In genomic region chr9:137763271-137763955, GRCh38 we compare ENCODE assay signal across 19 cellular contexts.
DNase-seq lines count a peak whose midpoint lies in the region; ATAC-seq and TF ChIP-seq lines count a peak whose summit lies in the region.
"Had no signal": no experiment of that assay in that cellular context is flagged by ENCODE, and none has a peak within 500 bp of the region (broad histone marks: within the 10 kb centered on the region; RNA-seq: fewer than 3 reads in every experiment).

No MANE protein-coding gene starts in this region.

- no peak for TF ChIP-seq CTCF in WTC11 (IDR thresholded peaks at IDR 0.05)

- no peak overlapping the region for H3K4me3 Mint-ChIP-seq in activated CD4-positive, alpha-beta memory T cell treated with anti-CD3 and anti-CD28 coated beads for 36 hours
- no peak overlapping the region for H3K4me3 Mint-ChIP-seq in activated CD4-positive, alpha-beta memory T cell treated with anti-CD3 and anti-CD28 coated beads, Interleukin-2, amount 10 ng/mL, durations not matched to agents 7 days and 5 days
- peak overlapping the region; percentile 73 for H3K4me3 Mint-ChIP-seq in activated T-helper 17 cell treated with anti-CD3 and anti-CD28 coated beads, Interleukin-2, amount 50 U/mL, for 72 hours
- no peak overlapping the region for H3K4me3 Mint-ChIP-seq in stimulated activated naive B cell treated with anti-CD40 and anti-IgM and Interleukin-4, amounts not matched to agents 10 μg/mL and 1 μg/mL and 100 μg/mL, for 72 hours
- no peak overlapping the region for H3K4me3 Mint-ChIP-seq in WTC11
- H3K4me3 Mint-ChIP-seq: activated naive CD4-positive, alpha-beta T cell treated with anti-CD3 and anti-CD28 coated beads, Interleukin-2, amount 50 U/mL, for 24 hours; endodermal cell had no signal

- H3K27me3 Mint-ChIP-seq in activated CD4-positive, alpha-beta memory T cell treated with anti-CD3 and anti-CD28 coated beads for 36 hours, result no peaks in the 10 kb centered on the region
- H3K27me3 Mint-ChIP-seq in activated CD4-positive, alpha-beta memory T cell treated with anti-CD3 and anti-CD28 coated beads, Interleukin-2, amount 10 ng/mL, durations not matched to agents 7 days and 5 days, result no peaks in the 10 kb centered on the region
- no peaks in the 10 kb centered on the region for H3K27me3 Mint-ChIP-seq in activated T-helper 17 cell treated with anti-CD3 and anti-CD28 coated beads, Interleukin-2, amount 50 U/mL, for 72 hours
- no peaks in the 10 kb centered on the region for H3K27me3 Mint-ChIP-seq in stimulated activated naive B cell treated with anti-CD40 and anti-IgM and Interleukin-4, amounts not matched to agents 10 μg/mL and 1 μg/mL and 100 μg/mL, for 72 hours
- no peaks in the 10 kb centered on the region for H3K27me3 Mint-ChIP-seq in WTC11 (ENCODE audit: low read depth)
- H3K27me3 Mint-ChIP-seq: activated naive CD4-positive, alpha-beta T cell treated with anti-CD3 and anti-CD28 coated beads, Interleukin-2, amount 50 U/mL, for 24 hours had no signal

- CTCF ChIA-PET in activated CD4-positive, alpha-beta memory T cell treated with anti-CD3 and anti-CD28 coated beads for 36 hours (lab: Charles Lee), result no interaction called here
- CTCF ChIA-PET in activated CD4-positive, alpha-beta memory T cell treated with anti-CD3 and anti-CD28 coated beads, Interleukin-2, amount 10 ng/mL, durations not matched to agents 7 days and 5 days (lab: Charles Lee), result no interaction called here
- CTCF ChIA-PET in WTC11 (lab: Charles Lee), result interaction anchor here (1.0 kb wide), 1 partner anchor 9 kb away, joined by 3 read pairs; no protein-coding TSS in a partner anchor

- peak overlapping the region; percentile 82 for H3K27ac Mint-ChIP-seq in activated CD4-positive, alpha-beta memory T cell treated with anti-CD3 and anti-CD28 coated beads for 36 hours
- H3K27ac Mint-ChIP-seq in activated CD4-positive, alpha-beta memory T cell treated with anti-CD3 and anti-CD28 coated beads, Interleukin-2, amount 10 ng/mL, durations not matched to agents 7 days and 5 days, result no peak overlapping the region
- H3K27ac Mint-ChIP-seq in activated T-helper 17 cell treated with anti-CD3 and anti-CD28 coated beads, Interleukin-2, amount 50 U/mL, for 72 hours, result peak overlapping the region; percentile 91
- H3K27ac Mint-ChIP-seq in stimulated activated naive B cell treated with anti-CD40 and anti-IgM and Interleukin-4, amounts not matched to agents 10 μg/mL and 1 μg/mL and 100 μg/mL, for 72 hours, result peak overlapping the region; percentile 100
- no peak overlapping the region for H3K27ac Mint-ChIP-seq in WTC11

- peaks cover 43% of the 10 kb centered on the region for H3K4me1 Mint-ChIP-seq in activated CD4-positive, alpha-beta memory T cell treated with anti-CD3 and anti-CD28 coated beads for 36 hours (ENCODE audit: low read depth)
- peaks cover 32% of the 10 kb centered on the region for H3K4me1 Mint-ChIP-seq in activated CD4-positive, alpha-beta memory T cell treated with anti-CD3 and anti-CD28 coated beads, Interleukin-2, amount 10 ng/mL, durations not matched to agents 7 days and 5 days
- peaks cover 32% of the 10 kb centered on the region for H3K4me1 Mint-ChIP-seq in activated T-helper 17 cell treated with anti-CD3 and anti-CD28 coated beads, Interleukin-2, amount 50 U/mL, for 72 hours
- peaks cover 42 to 62% of the 10 kb centered on the region in 2 donors for H3K4me1 Mint-ChIP-seq in stimulated activated naive B cell treated with anti-CD40 and anti-IgM and Interleukin-4, amounts not matched to agents 10 μg/mL and 1 μg/mL and 100 μg/mL, for 72 hours
- peaks cover 12% of the 10 kb centered on the region for H3K4me1 Mint-ChIP-seq in WTC11
- H3K4me1 Mint-ChIP-seq: endodermal cell had no signal

- POLR2A ChIA-PET in activated CD4-positive, alpha-beta memory T cell treated with anti-CD3 and anti-CD28 coated beads for 36 hours (lab: Charles Lee), result no interaction called here
- POLR2A ChIA-PET in activated CD4-positive, alpha-beta memory T cell treated with anti-CD3 and anti-CD28 coated beads, Interleukin-2, amount 10 ng/mL, durations not matched to agents 7 days and 5 days (lab: Charles Lee), result no interaction called here
- POLR2A ChIA-PET in WTC11 (lab: Charles Lee), result no interaction called here

- H3K36me3 Mint-ChIP-seq in activated CD4-positive, alpha-beta memory T cell treated with anti-CD3 and anti-CD28 coated beads for 36 hours, result peaks cover 54% of the 10 kb centered on the region
- peaks cover 68% of the 10 kb centered on the region for H3K36me3 Mint-ChIP-seq in activated CD4-positive, alpha-beta memory T cell treated with anti-CD3 and anti-CD28 coated beads, Interleukin-2, amount 10 ng/mL, durations not matched to agents 7 days and 5 days (ENCODE audit: low read depth)
- peaks cover 90% of the 10 kb centered on the region for H3K36me3 Mint-ChIP-seq in activated T-helper 17 cell treated with anti-CD3 and anti-CD28 coated beads, Interleukin-2, amount 50 U/mL, for 72 hours (ENCODE audit: low read depth)
- H3K36me3 Mint-ChIP-seq in stimulated activated naive B cell treated with anti-CD40 and anti-IgM and Interleukin-4, amounts not matched to agents 10 μg/mL and 1 μg/mL and 100 μg/mL, for 72 hours, result peaks cover 67 to 77% of the 10 kb centered on the region in 2 donors
- H3K36me3 Mint-ChIP-seq in WTC11, result peaks cover 67% of the 10 kb centered on the region

- no peaks in the 10 kb centered on the region for H3K9me3 Mint-ChIP-seq in activated CD4-positive, alpha-beta memory T cell treated with anti-CD3 and anti-CD28 coated beads for 36 hours
- H3K9me3 Mint-ChIP-seq in activated CD4-positive, alpha-beta memory T cell treated with anti-CD3 and anti-CD28 coated beads, Interleukin-2, amount 10 ng/mL, durations not matched to agents 7 days and 5 days, result no peaks in the 10 kb centered on the region
- no peaks in the 10 kb centered on the region for H3K9me3 Mint-ChIP-seq in activated T-helper 17 cell treated with anti-CD3 and anti-CD28 coated beads, Interleukin-2, amount 50 U/mL, for 72 hours
- H3K9me3 Mint-ChIP-seq in stimulated activated naive B cell treated with anti-CD40 and anti-IgM and Interleukin-4, amounts not matched to agents 10 μg/mL and 1 μg/mL and 100 μg/mL, for 72 hours, result peaks cover 11 to 12% of the 10 kb centered on the region in 2 donors
- no peaks in the 10 kb centered on the region for H3K9me3 Mint-ChIP-seq in WTC11
- H3K9me3 Mint-ChIP-seq: activated naive CD4-positive, alpha-beta T cell treated with anti-CD3 and anti-CD28 coated beads, Interleukin-2, amount 50 U/mL, for 24 hours had no signal

- no peak for DNase-seq in activated CD4-positive, alpha-beta memory T cell treated with anti-CD3 and anti-CD28 coated beads for 36 hours
- no peak for DNase-seq in activated CD4-positive, alpha-beta memory T cell treated with anti-CD3 and anti-CD28 coated beads, Interleukin-2, amount 10 ng/mL, durations not matched to agents 7 days and 5 days
- DNase-seq in left lobe of liver (ENCODE audit: low spot score) (no peak), DMS153 treated with DMSO at 0.1 percent for 48 hours (lab: John Stamatoyannopoulos, UW; ENCODE audit: unreplicated experiment) (no peak), dermis blood vessel endothelial cell (no peak), WTC11 (ENCODE audit: low spot score) (no peak)
- DNase-seq in stimulated activated naive B cell treated with anti-CD40 and anti-IgM and Interleukin-4, amounts not matched to agents 10 μg/mL and 1 μg/mL and 100 μg/mL, for 72 hours, result no peak
- DNase-seq: activated CD4-positive, alpha-beta T cell treated with anti-CD3 and anti-CD28 coated beads, Interleukin-2, amount 50 U/mL, for 4 hours; activated T-cell treated with anti-CD3 and anti-CD28 coated beads, Interleukin-2, amount 50 U/mL, for 1 hour; endodermal cell; left ventricle myocardium inferior; NCI-H146; NK-92 treated with Interleukin-12 subunit alpha and Interleukin-12 subunit beta, amount 100 ng/mL, for 24 hours; stimulated activated CD8-positive, alpha-beta memory T cell treated with anti-CD3 and anti-CD28 coated beads, Interleukin-4, amount 100 ng/mL, for 48 hours; T-helper 2 cell; WERI-Rb-1 had no signal

- intact Hi-C loops in activated CD4-positive, alpha-beta memory T cell treated with anti-CD3 and anti-CD28 coated beads for 36 hours (cut with micrococcal nuclease), result no loop called here

- no peak for ATAC-seq in activated T-helper 17 cell treated with anti-CD3 and anti-CD28 coated beads, Interleukin-2, amount 50 U/mL, for 72 hours (replicated peaks)
- ATAC-seq in left lobe of liver, result peak; percentile 52
- no peak for ATAC-seq in stimulated activated naive B cell treated with anti-CD40 and anti-IgM and Interleukin-4, amounts not matched to agents 10 μg/mL and 1 μg/mL and 100 μg/mL, for 72 hours (replicated peaks)
- no peak for ATAC-seq in WTC11
- ATAC-seq: Panc1 had no signal

TF ChIP-seq in WTC11, 78 proteins besides CTCF, POLR2A, EP300 and RAD21 (continues in another document):
- TF ChIP-seq, protein P1, sequence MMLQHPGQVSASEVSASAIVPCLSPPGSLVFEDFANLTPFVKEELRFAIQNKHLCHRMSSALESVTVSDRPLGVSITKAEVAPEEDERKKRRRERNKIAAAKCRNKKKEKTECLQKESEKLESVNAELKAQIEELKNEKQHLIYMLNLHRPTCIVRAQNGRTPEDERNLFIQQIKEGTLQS (CRISPR knock-in tag; conservative IDR thresholded peaks at IDR 0.05), result no peak
- TF ChIP-seq, protein P2, sequence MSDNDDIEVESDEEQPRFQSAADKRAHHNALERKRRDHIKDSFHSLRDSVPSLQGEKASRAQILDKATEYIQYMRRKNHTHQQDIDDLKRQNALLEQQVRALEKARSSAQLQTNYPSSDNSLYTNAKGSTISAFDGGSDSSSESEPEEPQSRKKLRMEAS (CRISPR knock-in tag; IDR thresholded peaks at IDR 0.05), result no peak
- TF ChIP-seq TCF7 (CRISPR knock-in tag; IDR thresholded peaks at IDR 0.05; ENCODE audit: low read depth), result no peak
- TF ChIP-seq IRF1 (CRISPR knock-in tag; IDR thresholded peaks at IDR 0.05), result no peak
- TF ChIP-seq ZMAT4 (CRISPR knock-in tag; IDR thresholded peaks at IDR 0.05), result no peak
- no peak for TF ChIP-seq MYBL2 (CRISPR knock-in tag; IDR thresholded peaks at IDR 0.05)
- no peak for TF ChIP-seq ZNF232 (CRISPR knock-in tag; IDR thresholded peaks at IDR 0.05)

Comparison
In these comparisons a context has a peak if more than half of its experiments do, and no peak if none do; other contexts are left out.
1. H3K27ac Mint-ChIP-seq: peak in activated CD4-positive, alpha-beta memory T cell treated with anti-CD3 and anti-CD28 coated beads for 36 hours (single experiment), activated T-helper 17 cell treated with anti-CD3 and anti-CD28 coated beads, Interleukin-2, amount 50 U/mL, for 72 hours (single experiment) and stimulated activated naive B cell treated with anti-CD40 and anti-IgM and Interleukin-4, amounts not matched to agents 10 μg/mL and 1 μg/mL and 100 μg/mL, for 72 hours (single experiment); none in activated CD4-positive, alpha-beta memory T cell treated with anti-CD3 and anti-CD28 coated beads, Interleukin-2, amount 10 ng/mL, durations not matched to agents 7 days and 5 days (single experiment) and WTC11 (single experiment).